Comparison of ENCODE assay signal across 8 cellular contexts in the genomic region with DNA sequence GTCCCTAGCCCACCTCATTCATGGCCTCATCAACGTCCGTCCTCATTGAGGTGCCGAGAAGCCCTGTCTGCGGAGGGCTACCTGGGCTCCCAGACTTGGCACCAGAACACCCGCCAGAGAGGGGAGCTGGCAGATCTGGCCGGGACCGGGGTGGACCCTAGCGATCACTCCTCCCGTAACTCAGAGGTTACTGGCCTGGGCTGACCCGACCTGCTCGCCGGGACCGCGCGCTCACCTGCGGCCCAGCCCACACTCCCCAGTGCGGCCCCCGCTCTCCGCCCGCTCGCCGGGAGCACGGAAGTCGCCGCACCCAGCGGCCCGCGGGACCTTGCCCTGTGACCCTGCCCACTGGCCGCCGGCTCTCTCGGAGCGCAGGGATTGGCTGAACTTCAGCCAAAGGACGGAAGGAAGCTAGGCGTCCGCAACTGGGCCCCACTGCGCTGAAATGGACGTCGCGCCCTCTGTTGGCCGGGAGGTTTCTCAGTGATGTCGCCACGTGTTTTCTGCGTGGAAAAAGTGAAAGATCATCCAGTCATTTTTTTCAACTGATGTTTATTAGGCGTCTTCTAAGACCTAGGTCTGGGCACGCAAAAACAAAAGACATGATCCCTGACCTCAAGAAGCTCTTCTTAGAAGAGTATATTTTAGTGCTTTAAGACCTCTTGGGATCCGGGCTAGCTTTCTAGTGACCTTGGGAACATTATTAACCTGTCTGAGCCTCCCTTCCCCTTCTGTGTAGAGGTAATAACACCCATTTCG. TPM values are rescaled to one million over a fixed set of nuclear protein-coding genes. Genes with fewer than 3 reads are reported as not detected.
A peak's percentile ranks its signal among the peaks of the same experiment; 100 is the strongest.
DNase-seq lines count a peak whose midpoint lies in the region; ATAC-seq, FAIRE-seq and TF ChIP-seq lines count a peak whose summit lies in the region.

Gene SMIM12, minus strand, starts transcription at position 308 of the 759 bp plus-strand sequence. CDS start 3,772 bp downstream, outside the sequence.

- intact Hi-C loops in kidney (cut with DNase I), result no loop called here

- no peaks in the 10 kb centered on the region for H3K9me3 ChIP-seq in kidney (ENCODE audit: control insufficient read depth in 1 of 2, low read length in 2 of 2)

- H3K4me3 ChIP-seq in kidney (ENCODE audit: low read length in 2 of 2), result peak within 1 kb of the TSS; percentile 100

- TF ChIP-seq CTCF in kidney (IDR thresholded peaks at IDR 0.05; ENCODE audit: borderline replicate concordance, extremely low read depth, insufficient read depth), result peak; percentile 88

- peak; percentile 46 for FAIRE-seq in kidney (lab: Jason Lieb, UNC)

- H3K27ac ChIP-seq in kidney (ENCODE audit: low read depth in 2 of 2, low read length in 2 of 2), result peak within 1 kb of the TSS; percentile 83 to 90

- H3K36me3 ChIP-seq in kidney (ENCODE audit: control insufficient read depth in 1 of 2, insufficient read depth in 2 of 2, low read length in 2 of 2), result peaks cover 8 to 12% of the 10 kb centered on the region in 2 donors

- H3K4me1 ChIP-seq in kidney (ENCODE audit: control insufficient read depth in 1 of 2, insufficient read depth in 1 of 2, low read depth in 1 of 2, low read length in 2 of 2), result peaks cover 11% of the 10 kb centered on the region in 2 donors

- peak; percentile 99 for DNase-seq in AG20443 (ENCODE audit: low spot score)
- peak; percentile 87 for DNase-seq in NCI-H446 treated with DMSO at 0.1 percent for 48 hours (lab: John Stamatoyannopoulos, UW)
- DNase-seq in activated CD4-positive, alpha-beta T cell treated with anti-CD3 and anti-CD28 coated beads for 1 hour, result peak; percentile 83
- peak; percentile 95 for DNase-seq in cerebellum (ENCODE audit: low spot score)
- DNase-seq in kidney, result peak; percentile 97
- DNase-seq in stimulated activated CD4-positive, alpha-beta T cell treated with anti-CD3 and anti-CD28 coated beads, Interleukin-15, amount 100 ng/mL, for 24 hours, result peak; percentile 96

- peak within 1 kb of the TSS; percentile 95 to 99 for H3K9ac ChIP-seq in kidney (ENCODE audit: low read length in 2 of 2)

- ATAC-seq in GM19035 (IDR thresholded peaks at IDR 0.05; ENCODE audit: unreplicated experiment), result peak; percentile 96
- peak; percentile 97 for ATAC-seq in HG03354 (IDR thresholded peaks at IDR 0.05; ENCODE audit: poor library complexity, severe bottlenecking, unreplicated experiment)

RNA-seq across cellular contexts. Expression of gene SMIM12, which starts in this region (rescaled TPM):
- total RNA-seq in cerebellum, result 14.2 TPM
- 49.2 TPM for total RNA-seq in kidney
- polyA plus RNA-seq in kidney (ENCODE audit: insufficient read depth, low read depth, low replicate concordance), result 85.9 TPM

Comparison
In these comparisons a context has a peak if more than half of its experiments do, and no peak if none do; other contexts are left out.
1. Peak in every context shown above with its lines: DNase-seq, ATAC-seq, H3K4me3 ChIP-seq and H3K27ac ChIP-seq.